19 cellular contexts compared by ENCODE assay signal in genomic region chr9:122127396-122127798, GRCh38. TPM values are rescaled to one million over a fixed set of nuclear protein-coding genes. Genes with fewer than 3 reads are reported as not detected.
DNase-seq lines count a peak whose midpoint lies in the region; TF ChIP-seq lines count a peak whose summit lies in the region.
"Had no signal": no experiment of that assay in that cellular context is flagged by ENCODE, and none has a peak within 500 bp of the region (broad histone marks: within the 10 kb centered on the region; RNA-seq: fewer than 3 reads in every experiment).

No MANE protein-coding gene starts in this region.

- DNase-seq in activated CD8-positive, alpha-beta memory T cell treated with anti-CD3 and anti-CD28 coated beads for 24 hours, result peak; percentile 63
- DNase-seq in activated CD8-positive, alpha-beta memory T cell treated with anti-CD3 and anti-CD28 coated beads, Interleukin-2, amount 50 U/mL, for 4 hours, result no peak
- DNase-seq in dermis blood vessel endothelial cell (peak; percentile 34), posterior cingulate gyrus (peak in 9 of 10 donors; percentile 45 to 96 (median 85)), SHP77 treated with DMSO at 0.1 percent for 48 hours (lab: John Stamatoyannopoulos, UW) (no peak), lower leg skin (ENCODE audit: low spot score in 2 of 2) (no peak)
- no peak for DNase-seq in stimulated activated CD4-positive, alpha-beta T cell treated with anti-CD3 and anti-CD28 coated beads, Interleukin-12 subunit alpha, Interleukin-12 subunit beta, amount 100 ng/mL, for 4 hours
- DNase-seq: activated CD4-positive, CD25-positive, alpha-beta regulatory T cell; DMS79 treated with DMSO at 0.1 percent for 48 hours; effector memory CD8-positive, alpha-beta T cell; KG1; NCI-H1048; NK-92 treated with Interleukin-12 subunit alpha and Interleukin-12 subunit beta, amount 100 ng/mL, for 24 hours; psoas muscle; Right ventricle myocardium superior had no signal

- no peaks in the 10 kb centered on the region for H3K9me3 ChIP-seq in OCI-LY3 (ENCODE audit: insufficient read depth, low read length)
- H3K9me3 ChIP-seq: psoas muscle had no signal

- peaks cover 13% of the 10 kb centered on the region for H3K4me1 ChIP-seq in OCI-LY3 (ENCODE audit: low read length)

- no peaks in the 10 kb centered on the region for H4K20me1 ChIP-seq in OCI-LY3 (ENCODE audit: insufficient read depth, low read length)

- TF ChIP-seq CTCF in OCI-LY3 (IDR thresholded peaks at IDR 0.05; ENCODE audit: low read depth, low read length), result no peak
- no peak for TF ChIP-seq CTCF in lower leg skin (IDR thresholded peaks at IDR 0.05)

- WGBS in lower leg skin, 2 donors, result 69 to 83% methylated on average over 9 of the region's 10 CpGs

- H3K27me3 ChIP-seq in OCI-LY3 (ENCODE audit: low read depth, low read length), result 0 out of 2 replicates have a peak, but pooled peaks cover 8% of the 10 kb centered on the region

- peak overlapping the region; percentile 71 for H3K4me2 ChIP-seq in OCI-LY3 (ENCODE audit: low read length)

- peak overlapping the region; percentile 72 for H3K4me3 ChIP-seq in OCI-LY3 (ENCODE audit: low read length)
- H3K4me3 ChIP-seq in lower leg skin (ENCODE audit: low read depth, poor library complexity, severe bottlenecking), result no peak overlapping the region

- no peak for TF ChIP-seq POLR2A in lower leg skin (IDR thresholded peaks at IDR 0.05)

- no peak overlapping the region for H3K9ac ChIP-seq in OCI-LY3 (ENCODE audit: low read length)

- no peaks in the 10 kb centered on the region for H3K79me2 ChIP-seq in OCI-LY3 (ENCODE audit: low read length)

- intact Hi-C loops in posterior cingulate gyrus (cut with DNase I) (loop anchor here (5.0 to 10.0 kb wide), 4 partner anchors 137 to 687 kb away; partner anchors contain the start of genes MRRF and RBM18), lower leg skin (cut with DNase I; ENCODE audit: low total_unique reads) (no loop called here)

- no peak overlapping the region for H3K27ac ChIP-seq in OCI-LY3 (ENCODE audit: low read length)
- H3K27ac ChIP-seq: cardiac muscle cell, psoas muscle had no signal

- H3K36me3 ChIP-seq in OCI-LY3 (replicated peaks; ENCODE audit: low read depth, low read length), result no peaks in the 10 kb centered on the region
- H3K36me3 ChIP-seq: cardiac muscle cell had no signal

- H2AFZ ChIP-seq in OCI-LY3 (ENCODE audit: low read depth, low read length), result 0 out of 2 replicates have a peak overlapping the region, but pooled peaks have one; percentile 47

RNA-seq across cellular contexts. Expression of gene NDUFA8, which starts 32.2 kb away (rescaled TPM):
- total RNA-seq in dermis blood vessel endothelial cell (40.7 and 48.5 TPM in 2 replicates), lower leg skin (10 to 100 TPM; 17.2 to 33.8 (median 28.9) TPM)

RNA-seq across cellular contexts. Expression of gene MORN5, which starts 32.3 kb away (rescaled TPM):
- total RNA-seq in dermis blood vessel endothelial cell (not detected in 2 replicates), lower leg skin (not detected)
- total RNA-seq: cardiac muscle cell; CD4-positive, alpha-beta T cell; psoas muscle; Right ventricle myocardium superior; T-helper 1 cell treated with Interleukin-12 subunit alpha and Interleukin-12 subunit beta and Interleukin-4 antibody, amounts not matched to agents 30 ng/mL and 1 ng/mL, for 36 hours had no signal

RNA-seq across cellular contexts. Expression of gene TTLL11, which starts 34.3 kb away (rescaled TPM):
- 4.3 and 5.3 TPM in 2 replicates for total RNA-seq in dermis blood vessel endothelial cell
- total RNA-seq in lower leg skin, result 10 to 100 TPM in 1 of 4 donors, 1 to 10 TPM in 3; 9.1 to 14.6 (median 9.7) TPM

Comparison
In these comparisons a context has a peak if more than half of its experiments do, and no peak if none do; other contexts are left out.
1. DNase-seq: peak in activated CD8-positive, alpha-beta memory T cell treated with anti-CD3 and anti-CD28 coated beads for 24 hours (single experiment), dermis blood vessel endothelial cell (single experiment) and posterior cingulate gyrus (9 of 10); none in activated CD8-positive, alpha-beta memory T cell treated with anti-CD3 and anti-CD28 coated beads, Interleukin-2, amount 50 U/mL, for 4 hours (single experiment), SHP77 treated with DMSO at 0.1 percent for 48 hours (single experiment), lower leg skin (0 of 2) and stimulated activated CD4-positive, alpha-beta T cell treated with anti-CD3 and anti-CD28 coated beads, Interleukin-12 subunit alpha, Interleukin-12 subunit beta, amount 100 ng/mL, for 4 hours (single experiment).